Comparison of ENCODE assay signal across 24 cellular contexts in the genomic region with DNA sequence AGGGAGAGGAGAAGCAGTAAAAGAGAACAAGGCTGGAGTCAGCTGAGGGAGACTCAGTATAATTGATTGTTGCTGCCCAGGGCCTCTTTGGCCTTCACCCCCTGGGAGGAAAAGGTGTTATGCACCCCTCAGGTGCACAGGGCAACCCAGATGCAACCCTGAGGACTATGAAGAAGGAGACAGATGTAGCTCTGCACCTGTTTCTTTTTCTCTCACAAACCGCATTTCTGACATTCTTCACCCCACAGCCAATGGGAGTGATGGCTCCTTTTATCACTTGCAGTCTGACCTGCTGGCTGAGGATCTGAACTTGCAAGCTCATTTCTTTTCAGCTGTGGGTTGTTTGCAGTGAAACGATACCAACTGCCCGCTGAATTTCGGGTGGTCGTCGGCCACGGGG.
"Had no signal": no experiment of that assay in that cellular context is flagged by ENCODE, and none has a peak within 500 bp of the region (broad histone marks: within the 10 kb centered on the region; RNA-seq: fewer than 3 reads in every experiment).

No MANE protein-coding gene starts in this region.

- H3K4me1 ChIP-seq: foreskin keratinocyte, stomach, upper lobe of right lung had no signal

- H3K4me3 Mint-ChIP-seq: activated B cell treated with CpG ODN at 0.5 μM for 24 hours; activated CD8-positive, alpha-beta T cell treated with anti-CD3 and anti-CD28 coated beads, Interleukin-2, amount 10 ng/mL, durations not matched to agents 7 days and 5 days; activated naive CD8-positive, alpha-beta T cell treated with anti-CD3 and anti-CD28 coated beads for 36 hours; activated T-cell treated with anti-CD3 and anti-CD28 coated beads, Interleukin-2, amount 50 U/mL, for 72 hours; central memory CD8-positive, alpha-beta T cell; naive B cell had no signal

- H3K36me3 ChIP-seq: brain microvascular endothelial cell, stomach, thoracic aorta, upper lobe of right lung had no signal

- H3K9me3 ChIP-seq: stomach, thoracic aorta, upper lobe of right lung had no signal

- H3K27me3 ChIP-seq: brain microvascular endothelial cell, foreskin keratinocyte, stomach, upper lobe of right lung had no signal

- H3K36me3 Mint-ChIP-seq: activated naive CD8-positive, alpha-beta T cell treated with anti-CD3 and anti-CD28 coated beads for 36 hours had no signal

- H3K9me3 Mint-ChIP-seq: activated B cell treated with CpG ODN at 0.5 μM for 24 hours; activated naive CD8-positive, alpha-beta T cell treated with anti-CD3 and anti-CD28 coated beads for 36 hours; activated T-cell treated with anti-CD3 and anti-CD28 coated beads, Interleukin-2, amount 50 U/mL, for 72 hours; central memory CD8-positive, alpha-beta T cell; naive B cell had no signal

- ATAC-seq: activated CD8-positive, alpha-beta T cell treated with anti-CD3 and anti-CD28 coated beads, Interleukin-2, amount 10 ng/mL, durations not matched to agents 7 days and 5 days; activated T-cell treated with anti-CD3 and anti-CD28 coated beads, Interleukin-2, amount 50 U/mL, for 72 hours; foreskin keratinocyte; left lobe of liver; upper lobe of right lung had no signal

- DNase-seq: activated B cell treated with CpG ODN at 0.5 μM for 24 hours; activated CD4-positive, alpha-beta T cell treated with anti-CD3 and anti-CD28 coated beads for 48 hours; activated CD8-positive, alpha-beta memory T cell treated with anti-CD3 and anti-CD28 coated beads, Interleukin-2, amount 50 U/mL, for 4 hours; activated CD8-positive, alpha-beta T cell treated with anti-CD3 and anti-CD28 coated beads, Interleukin-2, amount 10 ng/mL, durations not matched to agents 7 days and 5 days; activated gamma-delta T cell treated with Interleukin-2 at 50 U/mL for 16 hours; activated naive CD8-positive, alpha-beta T cell treated with anti-CD3 and anti-CD28 coated beads for 36 hours; activated T-cell treated with anti-CD3 and anti-CD28 coated beads, Interleukin-2, amount 50 U/mL, for 72 hours; amygdala; brain microvascular endothelial cell; cortex of kidney; effector memory CD4-positive, alpha-beta T cell; foreskin keratinocyte; glutamatergic neuron; islet precursor cell; mammary epithelial cell; naive B cell; stimulated activated CD4-positive, alpha-beta T cell treated with anti-CD3 and anti-CD28 coated beads, Interleukin-12 subunit alpha, Interleukin-12 subunit beta, amount 100 ng/mL, for 4 hours; stimulated activated CD4-positive, alpha-beta T cell treated with anti-CD3 and anti-CD28 coated beads, Interleukin-2, amount 100 ng/mL, for 24 hours; stomach; T-helper 2 cell; upper lobe of right lung had no signal

- H3K4me3 ChIP-seq: stomach, thoracic aorta, upper lobe of right lung had no signal

- H3K4me1 Mint-ChIP-seq: central memory CD8-positive, alpha-beta T cell had no signal

- H3K27ac ChIP-seq: brain microvascular endothelial cell, foreskin keratinocyte, stomach, thoracic aorta, upper lobe of right lung had no signal

- H3K27me3 Mint-ChIP-seq: activated B cell treated with CpG ODN at 0.5 μM for 24 hours; activated naive CD8-positive, alpha-beta T cell treated with anti-CD3 and anti-CD28 coated beads for 36 hours had no signal

- H3K27ac Mint-ChIP-seq: activated B cell treated with CpG ODN at 0.5 μM for 24 hours; activated CD8-positive, alpha-beta T cell treated with anti-CD3 and anti-CD28 coated beads, Interleukin-2, amount 10 ng/mL, durations not matched to agents 7 days and 5 days; activated naive CD8-positive, alpha-beta T cell treated with anti-CD3 and anti-CD28 coated beads for 36 hours; activated T-cell treated with anti-CD3 and anti-CD28 coated beads, Interleukin-2, amount 50 U/mL, for 72 hours had no signal
